ENCODE assay signal across 1 cellular context in the genomic region with DNA sequence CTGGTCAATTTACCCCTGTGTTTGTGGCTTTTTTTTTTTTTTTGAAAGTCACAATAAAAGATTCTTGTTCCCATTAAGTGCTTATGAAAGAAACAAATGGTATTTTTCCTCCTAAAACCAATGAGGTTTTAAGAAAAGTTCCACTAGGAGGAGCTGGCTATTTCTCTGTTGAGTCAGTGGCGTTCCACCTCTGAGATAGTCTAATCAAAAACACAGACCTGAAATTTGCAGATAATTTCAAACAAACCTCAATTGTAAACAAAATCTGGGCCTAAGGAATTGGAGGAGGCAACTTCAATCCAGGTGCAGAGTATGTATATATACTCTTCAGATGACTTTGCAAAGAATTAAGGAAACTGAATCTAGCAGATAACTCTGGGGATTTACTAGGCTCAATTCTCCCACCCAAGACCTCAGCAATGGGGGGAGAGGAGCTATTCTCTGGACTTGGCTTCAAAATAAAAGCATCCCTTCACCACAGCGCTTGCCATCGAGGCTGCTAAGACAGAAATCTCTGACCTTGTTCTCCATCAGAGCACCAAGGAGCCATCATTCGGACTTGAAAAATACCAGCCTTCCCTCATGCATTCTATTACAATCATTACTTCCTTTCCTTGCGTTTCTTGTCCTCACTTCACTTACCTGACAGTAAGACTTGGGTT.
TF ChIP-seq lines count a peak whose summit lies in the region.

No MANE protein-coding gene starts in this region.

TF ChIP-seq in HCT116, 20 proteins besides CTCF, POLR2A, EP300 and RAD21 (continued from another document):
- TF ChIP-seq, protein P1, sequence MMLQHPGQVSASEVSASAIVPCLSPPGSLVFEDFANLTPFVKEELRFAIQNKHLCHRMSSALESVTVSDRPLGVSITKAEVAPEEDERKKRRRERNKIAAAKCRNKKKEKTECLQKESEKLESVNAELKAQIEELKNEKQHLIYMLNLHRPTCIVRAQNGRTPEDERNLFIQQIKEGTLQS (IDR thresholded peaks at IDR 0.05): no peak
